12 cellular contexts compared by ENCODE assay signal in genomic region chr7:155459133-155459866, GRCh38. TPM values are rescaled to one million over a fixed set of nuclear protein-coding genes. Genes with fewer than 3 reads are reported as not detected.
A peak's percentile ranks its signal among the peaks of the same experiment; 100 is the strongest.
DNase-seq lines count a peak whose midpoint lies in the region; FAIRE-seq and TF ChIP-seq lines count a peak whose summit lies in the region.
"Had no signal": no experiment of that assay in that cellular context is flagged by ENCODE, and none has a peak within 500 bp of the region (broad histone marks: within the 10 kb centered on the region; RNA-seq: fewer than 3 reads in every experiment).

No MANE protein-coding gene starts in this region.

- H2BK120ac ChIP-seq in mesendoderm (ENCODE audit: low read depth, low read length): no peak overlapping the region

- intact Hi-C loops in left ventricle myocardium inferior (cut with micrococcal nuclease) (no loop called here), tibial artery (cut with DNase I; ENCODE audit: low total_unique reads) (loop anchor here (5.0 kb wide), 1 partner anchor 392 kb away; no protein-coding TSS in a partner anchor)
- intact Hi-C loops in activated T-helper 1 cell treated with anti-CD3 and anti-CD28 coated beads, Interleukin-12 subunit alpha, Interleukin-12 subunit beta, Interleukin-2, Interleukin-4 antibody, amounts not matched to agents 30 ng/mL and 10 ng/mL and 1 ng/mL, durations not matched to agents 14 hours and 24 hours and 36 hours (cut with micrococcal nuclease): no loop called here

- DNase-seq in left ventricle myocardium inferior: no peak
- no peak for DNase-seq in right atrium auricular region (ENCODE audit: low spot score)
- DNase-seq in activated T-helper 1 cell treated with anti-CD3 and anti-CD28 coated beads, Interleukin-12 subunit alpha, Interleukin-12 subunit beta, Interleukin-2, Interleukin-4 antibody, amounts not matched to agents 30 ng/mL and 10 ng/mL and 1 ng/mL, durations not matched to agents 14 hours and 24 hours and 36 hours (ENCODE audit: low spot score): no peak
- DNase-seq in mesendoderm: peak; percentile 56
- DNase-seq in tibial artery: peak in 1 of 2 donors; percentile 21
- no peak for DNase-seq in NCI-H2171 (lab: John Stamatoyannopoulos, UW)
- DNase-seq in HTR-8/SVneo (ENCODE audit: insufficient read length, low spot score): no peak
- DNase-seq in stimulated activated CD4-positive, alpha-beta T cell treated with anti-CD3 and anti-CD28 coated beads, Interleukin-2, amount 100 ng/mL, for 24 hours: no peak
- DNase-seq: NK-92 treated with Interleukin-12 subunit alpha and Interleukin-12 subunit beta, amount 100 ng/mL, for 24 hours had no signal

- no CpG with 5 or more reads among the region's 37 CpGs for WGBS in mesendoderm (ENCODE audit: extremely low coverage, insufficient coverage, low lambda C conversion rate)

- no peak overlapping the region for H3K4me3 Mint-ChIP-seq in activated T-helper 1 cell treated with anti-CD3 and anti-CD28 coated beads, Interleukin-12 subunit alpha, Interleukin-12 subunit beta, Interleukin-2, Interleukin-4 antibody, amounts not matched to agents 30 ng/mL and 10 ng/mL and 1 ng/mL, durations not matched to agents 14 hours and 24 hours and 36 hours

- no peak overlapping the region for H2AK5ac ChIP-seq in mesendoderm (ENCODE audit: low read length)

- TF ChIP-seq CTCF in left ventricle myocardium inferior (IDR thresholded peaks at IDR 0.05; ENCODE audit: borderline replicate concordance) (no peak), right atrium auricular region (IDR thresholded peaks at IDR 0.05) (no peak), tibial artery (IDR thresholded peaks at IDR 0.05) (no peak)

- H3K4me1 Mint-ChIP-seq in activated T-helper 1 cell treated with anti-CD3 and anti-CD28 coated beads, Interleukin-12 subunit alpha, Interleukin-12 subunit beta, Interleukin-2, Interleukin-4 antibody, amounts not matched to agents 30 ng/mL and 10 ng/mL and 1 ng/mL, durations not matched to agents 14 hours and 24 hours and 36 hours (ENCODE audit: low read depth): peaks cover 4% of the 10 kb centered on the region

- H3K27me3 ChIP-seq in left ventricle myocardium inferior (ENCODE audit: low read depth) (peaks cover 96% of the 10 kb centered on the region), right atrium auricular region (peaks cover 41 to 80% of the 10 kb centered on the region in 2 donors), mesendoderm (ENCODE audit: insufficient read depth, low read length, poor library complexity) (peaks cover 87% of the 10 kb centered on the region), tibial artery (peaks cover 3 to 96% of the 10 kb centered on the region in 2 donors)

- H3K27me3 Mint-ChIP-seq in activated T-helper 1 cell treated with anti-CD3 and anti-CD28 coated beads, Interleukin-12 subunit alpha, Interleukin-12 subunit beta, Interleukin-2, Interleukin-4 antibody, amounts not matched to agents 30 ng/mL and 10 ng/mL and 1 ng/mL, durations not matched to agents 14 hours and 24 hours and 36 hours (ENCODE audit: insufficient read depth): peaks cover 75% of the 10 kb centered on the region

- H4K5ac ChIP-seq in mesendoderm (ENCODE audit: low read length): no peak overlapping the region

- peak overlapping the region; percentile 60 for H3K56ac ChIP-seq in mesendoderm (ENCODE audit: low read length)

- no peak overlapping the region for H4K8ac ChIP-seq in mesendoderm (ENCODE audit: low read depth, low read length)

- peak overlapping the region; percentile 6 for H3K4me2 ChIP-seq in mesendoderm (ENCODE audit: low read length)

- no peaks in the 10 kb centered on the region for H3K9me3 ChIP-seq in left ventricle myocardium inferior (replicated peaks)
- H3K9me3 ChIP-seq in right atrium auricular region: no peaks in the 10 kb centered on the region
- no peaks in the 10 kb centered on the region for H3K9me3 ChIP-seq in tibial artery

- no peaks in the 10 kb centered on the region for H3K9me3 Mint-ChIP-seq in activated T-helper 1 cell treated with anti-CD3 and anti-CD28 coated beads, Interleukin-12 subunit alpha, Interleukin-12 subunit beta, Interleukin-2, Interleukin-4 antibody, amounts not matched to agents 30 ng/mL and 10 ng/mL and 1 ng/mL, durations not matched to agents 14 hours and 24 hours and 36 hours

- H2BK5ac ChIP-seq in mesendoderm (ENCODE audit: low read length): no peak overlapping the region

- H3K36me3 ChIP-seq in left ventricle myocardium inferior (no peaks in the 10 kb centered on the region), right atrium auricular region (no peaks in the 10 kb centered on the region), mesendoderm (ENCODE audit: control insufficient read depth, insufficient read depth, low read length) (no peaks in the 10 kb centered on the region), tibial artery (no peaks in the 10 kb centered on the region)

- H3K27ac ChIP-seq in left ventricle myocardium inferior (replicated peaks) (no peak overlapping the region), right atrium auricular region (no peak overlapping the region), mesendoderm (ENCODE audit: low read depth, low read length) (no peak overlapping the region), tibial artery (no peak overlapping the region)

- H2BK15ac ChIP-seq in mesendoderm (replicated peaks; ENCODE audit: low read depth): no peak overlapping the region

- no peak overlapping the region for H3K9ac ChIP-seq in mesendoderm (ENCODE audit: low read length)

- H3K4me3 ChIP-seq in left ventricle myocardium inferior: peak overlapping the region; percentile 55
- H3K4me3 ChIP-seq in right atrium auricular region: peak overlapping the region in 1 of 2 donors; percentile 34
- no peak overlapping the region for H3K4me3 ChIP-seq in mesendoderm (ENCODE audit: low read length)
- peak overlapping the region; percentile 30 to 41 for H3K4me3 ChIP-seq in tibial artery

- H3K27ac Mint-ChIP-seq in activated T-helper 1 cell treated with anti-CD3 and anti-CD28 coated beads, Interleukin-12 subunit alpha, Interleukin-12 subunit beta, Interleukin-2, Interleukin-4 antibody, amounts not matched to agents 30 ng/mL and 10 ng/mL and 1 ng/mL, durations not matched to agents 14 hours and 24 hours and 36 hours: peak overlapping the region; percentile 80

- FAIRE-seq in HTR-8/SVneo (lab: Jason Lieb, UNC): no peak
- FAIRE-seq: GM12892 had no signal

- no peaks in the 10 kb centered on the region for H3K36me3 Mint-ChIP-seq in activated T-helper 1 cell treated with anti-CD3 and anti-CD28 coated beads, Interleukin-12 subunit alpha, Interleukin-12 subunit beta, Interleukin-2, Interleukin-4 antibody, amounts not matched to agents 30 ng/mL and 10 ng/mL and 1 ng/mL, durations not matched to agents 14 hours and 24 hours and 36 hours (ENCODE audit: low read depth)

- H3K4ac ChIP-seq in mesendoderm (ENCODE audit: low read depth, low read length): no peak overlapping the region

- H3K4me1 ChIP-seq in left ventricle myocardium inferior: peaks cover 41% of the 10 kb centered on the region
- peaks cover 0 to 41% of the 10 kb centered on the region in 2 donors for H3K4me1 ChIP-seq in right atrium auricular region
- H3K4me1 ChIP-seq in mesendoderm (ENCODE audit: control insufficient read depth, low read depth, low read length): no peaks in the 10 kb centered on the region
- H3K4me1 ChIP-seq in tibial artery: peaks cover 0 to 45% (median 36%) of the 10 kb centered on the region in 4 donors

- no peak overlapping the region for H3K18ac ChIP-seq in mesendoderm (ENCODE audit: low read length)

- no peaks in the 10 kb centered on the region for H3K79me1 ChIP-seq in mesendoderm (ENCODE audit: low read length)

- H3K79me2 ChIP-seq in mesendoderm (ENCODE audit: control insufficient read depth, insufficient read depth, low read length): no peaks in the 10 kb centered on the region

- no peak overlapping the region for H3K23ac ChIP-seq in mesendoderm (ENCODE audit: low read length)

RNA-seq across cellular contexts. Expression of gene EN2, which starts 1.4 kb away (rescaled TPM):
- 0.11 TPM for total RNA-seq in left ventricle myocardium inferior
- total RNA-seq in right atrium auricular region: not detected
- total RNA-seq in activated T-helper 1 cell treated with anti-CD3 and anti-CD28 coated beads, Interleukin-12 subunit alpha, Interleukin-12 subunit beta, Interleukin-2, Interleukin-4 antibody, amounts not matched to agents 30 ng/mL and 10 ng/mL and 1 ng/mL, durations not matched to agents 14 hours and 24 hours and 36 hours: not detected in 2 replicates
- polyA plus RNA-seq in mesendoderm (2013, experiment 1 of 2): not detected
- polyA plus RNA-seq in mesendoderm (2013, experiment 2 of 2): not detected
- total RNA-seq: subcutaneous adipose tissue had no signal
- polyA plus RNA-seq: liver had no signal
